ENCODE assay signal across 1 cellular context in the genomic region with DNA sequence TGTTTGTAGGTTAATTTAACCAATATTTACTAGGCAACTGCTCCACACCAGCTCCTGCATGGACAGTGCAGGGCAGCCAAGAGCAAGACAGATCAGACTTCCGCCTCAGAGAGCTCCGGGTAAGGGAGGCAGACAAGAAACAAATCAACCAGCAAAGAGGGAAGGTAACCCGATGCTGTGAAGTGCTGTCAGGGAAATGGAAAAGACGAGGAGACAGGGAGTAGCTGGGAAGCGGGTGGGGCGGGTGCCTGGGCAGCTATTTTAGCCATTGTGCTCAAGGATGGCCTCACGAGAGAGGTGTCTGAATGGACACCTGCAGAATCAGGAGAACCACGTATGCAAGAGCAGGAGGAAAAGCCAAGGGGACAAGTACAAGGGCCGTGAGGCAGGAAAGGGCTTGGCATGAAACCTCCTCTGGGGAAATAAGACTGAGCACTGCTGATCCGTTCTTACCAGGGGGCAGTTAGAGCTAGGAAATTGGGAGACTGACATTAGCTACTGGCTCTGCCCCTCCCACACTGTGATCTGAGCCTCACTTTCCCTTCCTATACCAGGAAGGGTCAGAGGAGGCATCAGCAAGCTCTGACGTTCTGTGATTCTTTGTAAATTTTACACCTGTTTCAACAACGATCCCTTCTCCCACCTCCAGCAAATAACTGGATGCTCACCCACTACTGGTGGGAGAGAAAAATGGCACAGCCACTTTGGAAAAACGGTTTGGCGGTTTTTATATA.
TF ChIP-seq lines count a peak whose summit lies in the region.

No MANE protein-coding gene starts in this region.

TF ChIP-seq in IMR-90, 13 proteins besides CTCF, POLR2A, EP300 and RAD21:
- TF ChIP-seq, protein P1, sequence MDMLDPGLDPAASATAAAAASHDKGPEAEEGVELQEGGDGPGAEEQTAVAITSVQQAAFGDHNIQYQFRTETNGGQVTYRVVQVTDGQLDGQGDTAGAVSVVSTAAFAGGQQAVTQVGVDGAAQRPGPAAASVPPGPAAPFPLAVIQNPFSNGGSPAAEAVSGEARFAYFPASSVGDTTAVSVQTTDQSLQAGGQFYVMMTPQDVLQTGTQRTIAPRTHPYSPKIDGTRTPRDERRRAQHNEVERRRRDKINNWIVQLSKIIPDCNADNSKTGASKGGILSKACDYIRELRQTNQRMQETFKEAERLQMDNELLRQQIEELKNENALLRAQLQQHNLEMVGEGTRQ (IDR thresholded peaks at IDR 0.05; ENCODE audit: low read depth, low read length) = no peak
- TF ChIP-seq NFE2L2 (IDR thresholded peaks at IDR 0.05; ENCODE audit: low read depth, low read length) (no peak), RFX5 (IDR thresholded peaks at IDR 0.05; ENCODE audit: low read depth, low read length) (no peak), RCOR1 (IDR thresholded peaks at IDR 0.05; ENCODE audit: insufficient replicate concordance, low read length) (no peak), CHD1 (IDR thresholded peaks at IDR 0.05; ENCODE audit: low read depth, low read length) (no peak), CEBPB (IDR thresholded peaks at IDR 0.05; ENCODE audit: low read depth, low read length) (no peak), MXI1 (IDR thresholded peaks at IDR 0.05; ENCODE audit: borderline replicate concordance, low read depth, low read length) (no peak), MAFK (IDR thresholded peaks at IDR 0.05; ENCODE audit: low read depth, low read length) (no peak), SMC3 (IDR thresholded peaks at IDR 0.05; ENCODE audit: low read depth, low read length) (no peak), FOS (IDR thresholded peaks at IDR 0.05; ENCODE audit: low read depth, low read length) (no peak), BHLHE40 (IDR thresholded peaks at IDR 0.05; ENCODE audit: low read depth, low read length) (no peak), MAZ (IDR thresholded peaks at IDR 0.05; ENCODE audit: borderline replicate concordance, low read depth, low read length) (no peak)
- TF ChIP-seq, protein P2, sequence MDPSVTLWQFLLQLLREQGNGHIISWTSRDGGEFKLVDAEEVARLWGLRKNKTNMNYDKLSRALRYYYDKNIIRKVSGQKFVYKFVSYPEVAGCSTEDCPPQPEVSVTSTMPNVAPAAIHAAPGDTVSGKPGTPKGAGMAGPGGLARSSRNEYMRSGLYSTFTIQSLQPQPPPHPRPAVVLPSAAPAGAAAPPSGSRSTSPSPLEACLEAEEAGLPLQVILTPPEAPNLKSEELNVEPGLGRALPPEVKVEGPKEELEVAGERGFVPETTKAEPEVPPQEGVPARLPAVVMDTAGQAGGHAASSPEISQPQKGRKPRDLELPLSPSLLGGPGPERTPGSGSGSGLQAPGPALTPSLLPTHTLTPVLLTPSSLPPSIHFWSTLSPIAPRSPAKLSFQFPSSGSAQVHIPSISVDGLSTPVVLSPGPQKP (IDR thresholded peaks at IDR 0.05; ENCODE audit: borderline replicate concordance, low read depth, low read length) = no peak
